In genomic region chr3:151890721-151891141, GRCh38 we compare ENCODE assay signal across 9 cellular contexts. TPM values are rescaled to one million over a fixed set of nuclear protein-coding genes. Genes with fewer than 3 reads are reported as not detected.
DNase-seq lines count a peak whose midpoint lies in the region; ATAC-seq and TF ChIP-seq lines count a peak whose summit lies in the region.
"Had no signal": no experiment of that assay in that cellular context is flagged by ENCODE, and none has a peak within 500 bp of the region (broad histone marks: within the 10 kb centered on the region; RNA-seq: fewer than 3 reads in every experiment).

No MANE protein-coding gene starts in this region.

- peaks cover 3% of the 10 kb centered on the region for H3K9me3 Mint-ChIP-seq in CD4-positive, alpha-beta T cell
- H3K9me3 Mint-ChIP-seq in activated T-helper 1 cell treated with anti-CD3 and anti-CD28 coated beads, Interleukin-12 subunit alpha, Interleukin-12 subunit beta, Interleukin-2, Interleukin-4 antibody, amounts not matched to agents 30 ng/mL and 10 ng/mL and 1 ng/mL, durations not matched to agents 14 hours and 24 hours and 36 hours: peaks cover 8% of the 10 kb centered on the region
- H3K9me3 Mint-ChIP-seq: IgD-negative memory B cell had no signal

- no peak overlapping the region for H3K4me3 Mint-ChIP-seq in CD4-positive, alpha-beta T cell
- no peak overlapping the region for H3K4me3 Mint-ChIP-seq in activated T-helper 1 cell treated with anti-CD3 and anti-CD28 coated beads, Interleukin-12 subunit alpha, Interleukin-12 subunit beta, Interleukin-2, Interleukin-4 antibody, amounts not matched to agents 30 ng/mL and 10 ng/mL and 1 ng/mL, durations not matched to agents 14 hours and 24 hours and 36 hours
- H3K4me3 Mint-ChIP-seq: IgD-negative memory B cell had no signal

- peaks cover 31% of the 10 kb centered on the region for H3K4me1 ChIP-seq in BLaER1
- peaks cover 0 to 25% of the 10 kb centered on the region in 2 donors for H3K4me1 ChIP-seq in left lung

- no peaks in the 10 kb centered on the region for H3K36me3 ChIP-seq in BLaER1
- H3K36me3 ChIP-seq in left lung: no peaks in the 10 kb centered on the region

- POLR2A ChIA-PET in CD4-positive, alpha-beta T cell (lab: Charles Lee): no interaction called here

- H3K4me3 ChIP-seq in BLaER1 (no peak overlapping the region), left lung (no peak overlapping the region)
- no peak overlapping the region for H3K4me3 ChIP-seq in Jurkat, Clone E6-1 (ENCODE audit: low read length)

- H3K27me3 ChIP-seq in BLaER1 (no peaks in the 10 kb centered on the region), left lung (no peaks in the 10 kb centered on the region)
- H3K27me3 ChIP-seq in CD4-positive, alpha-beta T cell (ENCODE audit: control insufficient read depth, insufficient read depth, low read length): no peaks in the 10 kb centered on the region

- CTCF ChIA-PET in CD4-positive, alpha-beta T cell (lab: Charles Lee): no interaction called here

- TF ChIP-seq CTCF in CD4-positive, alpha-beta T cell (IDR thresholded peaks at IDR 0.05): no peak
- no peak for TF ChIP-seq CTCF in left lung (IDR thresholded peaks at IDR 0.05)

- peak; percentile 71 for ATAC-seq in GM19467 (IDR thresholded peaks at IDR 0.05; ENCODE audit: unreplicated experiment)
- no peak for ATAC-seq in GM21528 (IDR thresholded peaks at IDR 0.05; ENCODE audit: low FRiP score, unreplicated experiment)
- ATAC-seq in CD4-positive, alpha-beta T cell (ENCODE audit: poor library complexity): no peak
- ATAC-seq in left lung: no peak

- H3K27ac ChIP-seq in BLaER1 (peak overlapping the region; percentile 78), left lung (peak overlapping the region in 1 of 2 donors; percentile 74)
- H3K27ac ChIP-seq in CD4-positive, alpha-beta T cell (ENCODE audit: low read depth, low read length): no peak overlapping the region

- no peaks in the 10 kb centered on the region for H3K36me3 Mint-ChIP-seq in CD4-positive, alpha-beta T cell (ENCODE audit: low read depth)
- H3K36me3 Mint-ChIP-seq in activated T-helper 1 cell treated with anti-CD3 and anti-CD28 coated beads, Interleukin-12 subunit alpha, Interleukin-12 subunit beta, Interleukin-2, Interleukin-4 antibody, amounts not matched to agents 30 ng/mL and 10 ng/mL and 1 ng/mL, durations not matched to agents 14 hours and 24 hours and 36 hours (ENCODE audit: low read depth): peaks cover 7% of the 10 kb centered on the region

- H3K9me3 ChIP-seq in BLaER1 (peaks cover 5% of the 10 kb centered on the region), left lung (no peaks in the 10 kb centered on the region)
- H3K9me3 ChIP-seq in CD4-positive, alpha-beta T cell (ENCODE audit: control insufficient read depth, low read length): no peaks in the 10 kb centered on the region

- 0 out of 2 replicates have a peak overlapping the region, but pooled peaks have one; percentile 34 for H3K9ac ChIP-seq in BLaER1

- H3K27ac Mint-ChIP-seq in CD4-positive, alpha-beta T cell: no peak overlapping the region
- no peak overlapping the region for H3K27ac Mint-ChIP-seq in activated T-helper 1 cell treated with anti-CD3 and anti-CD28 coated beads, Interleukin-12 subunit alpha, Interleukin-12 subunit beta, Interleukin-2, Interleukin-4 antibody, amounts not matched to agents 30 ng/mL and 10 ng/mL and 1 ng/mL, durations not matched to agents 14 hours and 24 hours and 36 hours
- H3K27ac Mint-ChIP-seq: IgD-negative memory B cell had no signal

- intact Hi-C loops in CD4-positive, alpha-beta T cell (cut with DNase I, micrococcal nuclease): no loop called here
- intact Hi-C loops in left lung (cut with DNase I): no loop called here
- intact Hi-C loops in activated T-helper 1 cell treated with anti-CD3 and anti-CD28 coated beads, Interleukin-12 subunit alpha, Interleukin-12 subunit beta, Interleukin-2, Interleukin-4 antibody, amounts not matched to agents 30 ng/mL and 10 ng/mL and 1 ng/mL, durations not matched to agents 14 hours and 24 hours and 36 hours (cut with micrococcal nuclease): no loop called here

- no peaks in the 10 kb centered on the region for H3K27me3 Mint-ChIP-seq in CD4-positive, alpha-beta T cell
- H3K27me3 Mint-ChIP-seq in activated T-helper 1 cell treated with anti-CD3 and anti-CD28 coated beads, Interleukin-12 subunit alpha, Interleukin-12 subunit beta, Interleukin-2, Interleukin-4 antibody, amounts not matched to agents 30 ng/mL and 10 ng/mL and 1 ng/mL, durations not matched to agents 14 hours and 24 hours and 36 hours (ENCODE audit: insufficient read depth): no peaks in the 10 kb centered on the region
- H3K27me3 Mint-ChIP-seq: IgD-negative memory B cell had no signal

- peak overlapping the region; percentile 60 for H3K4me2 ChIP-seq in BLaER1

- H4K20me1 ChIP-seq in BLaER1: no peaks in the 10 kb centered on the region

- H3K4me1 Mint-ChIP-seq in CD4-positive, alpha-beta T cell (ENCODE audit: low read depth): peaks cover 18% of the 10 kb centered on the region
- peaks cover 26% of the 10 kb centered on the region for H3K4me1 Mint-ChIP-seq in activated T-helper 1 cell treated with anti-CD3 and anti-CD28 coated beads, Interleukin-12 subunit alpha, Interleukin-12 subunit beta, Interleukin-2, Interleukin-4 antibody, amounts not matched to agents 30 ng/mL and 10 ng/mL and 1 ng/mL, durations not matched to agents 14 hours and 24 hours and 36 hours (ENCODE audit: low read depth)

- DNase-seq in Jurkat, Clone E6-1 (ENCODE audit: low read depth, low spot score): peak; percentile 84
- DNase-seq in SHP77 (lab: John Stamatoyannopoulos, UW) (peak; percentile 87 to 90), left lung (no peak)
- DNase-seq in CD4-positive, alpha-beta T cell: no peak
- DNase-seq in activated T-helper 1 cell treated with anti-CD3 and anti-CD28 coated beads, Interleukin-12 subunit alpha, Interleukin-12 subunit beta, Interleukin-2, Interleukin-4 antibody, amounts not matched to agents 30 ng/mL and 10 ng/mL and 1 ng/mL, durations not matched to agents 14 hours and 24 hours and 36 hours (ENCODE audit: low spot score): no peak

RNA-seq across cellular contexts. Expression of gene SUCNR1, which starts 17.3 kb away (rescaled TPM):
- not detected for polyA plus RNA-seq in Jurkat, Clone E6-1 (2012; ENCODE audit: insufficient read depth, insufficient read length)
- not detected for total RNA-seq in CD4-positive, alpha-beta T cell
- 1 to 10 TPM; 1.9 to 4.8 TPM for total RNA-seq in left lung
- not detected in 2 replicates for total RNA-seq in activated T-helper 1 cell treated with anti-CD3 and anti-CD28 coated beads, Interleukin-12 subunit alpha, Interleukin-12 subunit beta, Interleukin-2, Interleukin-4 antibody, amounts not matched to agents 30 ng/mL and 10 ng/mL and 1 ng/mL, durations not matched to agents 14 hours and 24 hours and 36 hours
- polyA plus RNA-seq: IgD-negative memory B cell had no signal

Comparison
In these comparisons a context has a peak if more than half of its experiments do, and no peak if none do; other contexts are left out.
1. DNase-seq: peak in Jurkat, Clone E6-1 (single experiment) and SHP77 (2 of 2); none in CD4-positive, alpha-beta T cell (0 of 10), left lung (0 of 2) and activated T-helper 1 cell treated with anti-CD3 and anti-CD28 coated beads, Interleukin-12 subunit alpha, Interleukin-12 subunit beta, Interleukin-2, Interleukin-4 antibody, amounts not matched to agents 30 ng/mL and 10 ng/mL and 1 ng/mL, durations not matched to agents 14 hours and 24 hours and 36 hours (single experiment).